Comparison of ENCODE assay signal across 14 cellular contexts in genomic region chr11:57468276-57468675, GRCh38. TPM values are rescaled to one million over a fixed set of nuclear protein-coding genes. Genes with fewer than 3 reads are reported as not detected.
DNase-seq lines count a peak whose midpoint lies in the region; ATAC-seq, FAIRE-seq and TF ChIP-seq lines count a peak whose summit lies in the region.
"Had no signal": no experiment of that assay in that cellular context is flagged by ENCODE, and none has a peak within 500 bp of the region (broad histone marks: within the 10 kb centered on the region; RNA-seq: fewer than 3 reads in every experiment).

No MANE protein-coding gene starts in this region.

- H2BK20ac ChIP-seq in IMR-90 (ENCODE audit: low read depth, low read length) = no peak overlapping the region

- no peak for TF ChIP-seq EP300 in K562 (IDR thresholded peaks at IDR 0.05; ENCODE audit: low read length)

- H3K9me1 ChIP-seq in IMR-90 (ENCODE audit: insufficient read depth, low read length) = no peaks in the 10 kb centered on the region
- H3K9me1 ChIP-seq in K562 (ENCODE audit: control insufficient read depth, insufficient read depth, low read length) = no peaks in the 10 kb centered on the region

- H3K18ac ChIP-seq in IMR-90 (ENCODE audit: low read depth, low read length) = no peak overlapping the region

- no peak overlapping the region for H2BK15ac ChIP-seq in IMR-90 (ENCODE audit: low read depth, low read length)

- no peaks in the 10 kb centered on the region for H3K79me2 ChIP-seq in K562 (ENCODE audit: control insufficient read depth, insufficient read depth, low read length)

- no peak for TF ChIP-seq POLR2A in IMR-90 (IDR thresholded peaks at IDR 0.05; ENCODE audit: low read depth, low read length)
- peak; percentile 23; the same call in 1 of the 2 replicates for TF ChIP-seq POLR2A in K562 (conservative IDR thresholded peaks at IDR 0.05)

- H3K23ac ChIP-seq in IMR-90 (ENCODE audit: low read depth, low read length) = no peak overlapping the region

- H3K4ac ChIP-seq in IMR-90 (ENCODE audit: low read depth, low read length) = no peak overlapping the region

- CTCF ChIA-PET in activated CD8-positive, alpha-beta T cell treated with anti-CD3 and anti-CD28 coated beads, Interleukin-2, amount 10 ng/mL, durations not matched to agents 7 days and 5 days (lab: Charles Lee) = interaction anchor here (0.9 to 1.1 kb wide), 2 partner anchors 10 to 12 kb away, joined by 3 to 8 read pairs; no protein-coding TSS in a partner anchor
- CTCF ChIA-PET in activated CD8-positive, alpha-beta T cell treated with anti-CD3 and anti-CD28 coated beads for 36 hours (lab: Charles Lee) = interaction anchor here (1.2 to 3.3 kb wide), 3 partner anchors 11 to 59 kb away, joined by 5 to 16 read pairs (median 11); no protein-coding TSS in a partner anchor
- CTCF ChIA-PET in CD8-positive, alpha-beta T cell (lab: Charles Lee) = interaction anchor here (0.9 to 8.6 kb wide), 2 partner anchors 11 to 13 kb away, joined by 4 to 102 read pairs; no protein-coding TSS in a partner anchor
- CTCF ChIA-PET in IMR-90 (lab: Yijun Ruan, JAX) = no interaction called here
- CTCF ChIA-PET in K562 (lab: Yijun Ruan, JAX; ENCODE audit: low intra/inter-chr PET ratio) = no interaction called here

- H4K5ac ChIP-seq in IMR-90 (ENCODE audit: low read depth, low read length) = no peak overlapping the region

- H3K14ac ChIP-seq in IMR-90 (replicated peaks; ENCODE audit: low read depth, low read length) = no peak overlapping the region

- no peak for TF ChIP-seq RAD21 in IMR-90 (IDR thresholded peaks at IDR 0.05; ENCODE audit: low read length)
- TF ChIP-seq RAD21 in K562 (CRISPR knock-in tag; conservative IDR thresholded peaks at IDR 0.05 in 1 of 2, IDR thresholded peaks at IDR 0.05 in 1 of 2) = no peak

- H3K4me1 ChIP-seq in CD8-positive, alpha-beta T cell (ENCODE audit: insufficient read depth, low read length) = no peaks in the 10 kb centered on the region
- H3K4me1 ChIP-seq in IMR-90 (ENCODE audit: control insufficient read depth, insufficient read depth, low read length) (no peaks in the 10 kb centered on the region), K562 (replicated peaks in 1 of 2; ENCODE audit: control insufficient read depth in 2 of 2, insufficient read depth in 2 of 2, low read length in 2 of 2) (peaks cover 7 to 19% of the 10 kb centered on the region in 2 experiments; a peak in 3 of 5 replicates)
- H3K4me1 ChIP-seq: HAP-1 had no signal

- H3K9ac ChIP-seq in IMR-90 (ENCODE audit: low read depth, low read length) (no peak overlapping the region), K562 (ENCODE audit: insufficient read depth in 1 of 2, low read depth in 2 of 2, low read length in 2 of 2) (no peak overlapping the region)
- H3K9ac ChIP-seq: GM23248 had no signal

- H3K27ac Mint-ChIP-seq in activated CD8-positive, alpha-beta T cell treated with anti-CD3 and anti-CD28 coated beads, Interleukin-2, amount 10 ng/mL, durations not matched to agents 7 days and 5 days = peak overlapping the region; percentile 5
- no peak overlapping the region for H3K27ac Mint-ChIP-seq in activated CD8-positive, alpha-beta T cell treated with anti-CD3 and anti-CD28 coated beads for 36 hours
- H3K27ac Mint-ChIP-seq in CD8-positive, alpha-beta T cell = peak overlapping the region; percentile 52
- no peak overlapping the region for H3K27ac Mint-ChIP-seq in chondrocyte (ENCODE audit: unreplicated experiment)
- H3K27ac Mint-ChIP-seq: CD14-positive monocyte, HFFc6 had no signal

- no peak overlapping the region for H3K56ac ChIP-seq in IMR-90 (ENCODE audit: extremely low read depth, insufficient read depth, low read length)

- WGBS in IMR-90 (ENCODE audit: extremely low coverage in 2 of 2, insufficient read length in 1 of 2), 2 experiments = 60% methylated on average over 1 of the region's 4 CpGs; no CpG with 5 or more reads in 1 of the 2 experiments
- 34% methylated on average over 4 of the region's 4 CpGs for WGBS in K562 (ENCODE audit: insufficient coverage, low coverage, missing lambda C conversion rate)

- H3K4me2 ChIP-seq in IMR-90 (ENCODE audit: low read depth, low read length) (no peak overlapping the region), K562 (ENCODE audit: insufficient read depth, low read length) (no peak overlapping the region)

- DNase-seq in activated CD8-positive, alpha-beta T cell treated with anti-CD3 and anti-CD28 coated beads, Interleukin-2, amount 10 ng/mL, durations not matched to agents 7 days and 5 days = no peak
- DNase-seq in activated CD8-positive, alpha-beta T cell treated with anti-CD3 and anti-CD28 coated beads for 36 hours = no peak
- DNase-seq in CD8-positive, alpha-beta T cell = no peak
- DNase-seq in IMR-90 = no peak
- no peak for DNase-seq in K562 (ENCODE audit: extremely low read depth in 1 of 4, low spot score in 3 of 4)
- DNase-seq in SW480 (ENCODE audit: low spot score) = no peak
- DNase-seq in chondrocyte (ENCODE audit: low spot score) = no peak
- DNase-seq: DMS 273 treated with DMSO at 0.1 percent for 48 hours, GM23248, HFFc6 had no signal

- no peak overlapping the region for H3K27ac ChIP-seq in CD8-positive, alpha-beta T cell (ENCODE audit: low read depth, low read length)
- H3K27ac ChIP-seq in IMR-90 (ENCODE audit: insufficient read depth, low read length) = no peak overlapping the region
- H3K27ac ChIP-seq in K562 (ENCODE audit: extremely low read depth, low read depth, low read length) = no peak overlapping the region
- H3K27ac ChIP-seq: 22Rv1, GM23248 had no signal

- in situ Hi-C loops in IMR-90 (cut with MboI; ENCODE audit: low sequenced_read_pairs) (no loop called here), K562 (cut with MboI) (no loop called here)

- no peak overlapping the region for H2AK9ac ChIP-seq in IMR-90 (replicated peaks; ENCODE audit: low read depth, low read length, poor library complexity)

- H3K4me1 Mint-ChIP-seq in activated CD8-positive, alpha-beta T cell treated with anti-CD3 and anti-CD28 coated beads, Interleukin-2, amount 10 ng/mL, durations not matched to agents 7 days and 5 days (ENCODE audit: low read depth) = peaks cover 6% of the 10 kb centered on the region
- peaks cover 3% of the 10 kb centered on the region for H3K4me1 Mint-ChIP-seq in activated CD8-positive, alpha-beta T cell treated with anti-CD3 and anti-CD28 coated beads for 36 hours (ENCODE audit: low read depth)
- peaks cover 4% of the 10 kb centered on the region for H3K4me1 Mint-ChIP-seq in CD8-positive, alpha-beta T cell (ENCODE audit: low read depth)
- no peaks in the 10 kb centered on the region for H3K4me1 Mint-ChIP-seq in chondrocyte (ENCODE audit: low read depth)

- no peak overlapping the region for H4K8ac ChIP-seq in IMR-90 (ENCODE audit: low read depth in 2 of 2, low read length in 2 of 2)

- H2AK5ac ChIP-seq in IMR-90 (ENCODE audit: low read depth, low read length) = no peak overlapping the region

- H3K9me3 ChIP-seq in CD8-positive, alpha-beta T cell (ENCODE audit: low read length) = no peaks in the 10 kb centered on the region
- no peaks in the 10 kb centered on the region for H3K9me3 ChIP-seq in IMR-90 (ENCODE audit: control insufficient read depth, insufficient read depth, low read length)
- H3K9me3 ChIP-seq in K562 (replicated peaks; ENCODE audit: control insufficient read depth, insufficient read depth, low read depth, low read length) = no peaks in the 10 kb centered on the region
- H3K9me3 ChIP-seq: HAP-1 had no signal

- H3K4me3 Mint-ChIP-seq in activated CD8-positive, alpha-beta T cell treated with anti-CD3 and anti-CD28 coated beads, Interleukin-2, amount 10 ng/mL, durations not matched to agents 7 days and 5 days = no peak overlapping the region
- H3K4me3 Mint-ChIP-seq in activated CD8-positive, alpha-beta T cell treated with anti-CD3 and anti-CD28 coated beads for 36 hours = no peak overlapping the region
- H3K4me3 Mint-ChIP-seq in CD8-positive, alpha-beta T cell = no peak overlapping the region
- H3K4me3 Mint-ChIP-seq in chondrocyte (ENCODE audit: unreplicated experiment) = no peak overlapping the region
- H3K4me3 Mint-ChIP-seq: CD14-positive monocyte, HFFc6 had no signal

- no peak overlapping the region for H4K91ac ChIP-seq in IMR-90 (ENCODE audit: insufficient read depth, low read depth, low read length)

- BruUV-seq in IMR-90 (replicated peaks; lab: Mats Ljungman, UMichigan) = no TSS peak
- BruUV-seq in K562 (replicated peaks; lab: Mats Ljungman, UMichigan) = no TSS peak

- H4K20me1 ChIP-seq in IMR-90 (ENCODE audit: insufficient read depth, low read length) (no peaks in the 10 kb centered on the region; the same call in 1 of the 2 replicates), K562 (replicated peaks; ENCODE audit: control insufficient read depth, insufficient read depth, low read length) (no peaks in the 10 kb centered on the region; the same call in 1 of the 2 replicates)

- no peak overlapping the region for H3K4me3 ChIP-seq in CD8-positive, alpha-beta T cell (ENCODE audit: low read depth, low read length)
- H3K4me3 ChIP-seq in IMR-90 (ENCODE audit: insufficient read depth, low read depth, low read length) = no peak overlapping the region
- H3K4me3 ChIP-seq in K562 = no peak overlapping the region
- H3K4me3 ChIP-seq: GM23248, HAP-1 had no signal

- no peaks in the 10 kb centered on the region for H3K27me3 ChIP-seq in CD8-positive, alpha-beta T cell (ENCODE audit: insufficient read depth, low read length)
- H3K27me3 ChIP-seq in IMR-90 (ENCODE audit: control insufficient read depth, insufficient read depth, low read length) (peaks cover 15% of the 10 kb centered on the region; the same call in 1 of the 2 replicates), K562 (ENCODE audit: control insufficient read depth in 2 of 2, insufficient read depth in 2 of 2, low read length in 2 of 2) (no peaks in the 10 kb centered on the region)

- H3K79me1 ChIP-seq in IMR-90 (ENCODE audit: low read depth in 1 of 2, low read length in 2 of 2) = no peaks in the 10 kb centered on the region

- ATAC-seq in activated CD8-positive, alpha-beta T cell treated with anti-CD3 and anti-CD28 coated beads, Interleukin-2, amount 10 ng/mL, durations not matched to agents 7 days and 5 days = no peak
- no peak for ATAC-seq in activated CD8-positive, alpha-beta T cell treated with anti-CD3 and anti-CD28 coated beads for 36 hours
- ATAC-seq in CD8-positive, alpha-beta T cell = no peak
- ATAC-seq in IMR-90 (ENCODE audit: low read depth) = no peak
- ATAC-seq in K562 = no peak
- no peak for ATAC-seq in HG03175 (IDR thresholded peaks at IDR 0.05; ENCODE audit: unreplicated experiment)

- intact Hi-C loops in activated CD8-positive, alpha-beta T cell treated with anti-CD3 and anti-CD28 coated beads for 36 hours (cut with micrococcal nuclease) = no loop called here
- intact Hi-C loops in CD8-positive, alpha-beta T cell (cut with DNase I, micrococcal nuclease) = no loop called here
- intact Hi-C loops in IMR-90 (cut with micrococcal nuclease) = no loop called here
- intact Hi-C loops in K562 (cut with micrococcal nuclease) = no loop called here

- dilution Hi-C loops in IMR-90 (cut with HindIII; ENCODE audit: low sequenced_read_pairs, unreplicated experiment) = no loop called here

- H2AFZ ChIP-seq in IMR-90 (replicated peaks; ENCODE audit: low read length, poor library complexity) (peak overlapping the region; percentile 1), K562 (ENCODE audit: low read depth, low read length) (no peak overlapping the region)
- H2AFZ ChIP-seq: GM23248 had no signal

- H3K27me3 Mint-ChIP-seq in activated CD8-positive, alpha-beta T cell treated with anti-CD3 and anti-CD28 coated beads, Interleukin-2, amount 10 ng/mL, durations not matched to agents 7 days and 5 days (ENCODE audit: low read depth) = peaks cover 2% of the 10 kb centered on the region
- peaks cover 1% of the 10 kb centered on the region for H3K27me3 Mint-ChIP-seq in activated CD8-positive, alpha-beta T cell treated with anti-CD3 and anti-CD28 coated beads for 36 hours
- H3K27me3 Mint-ChIP-seq in CD8-positive, alpha-beta T cell (ENCODE audit: low read depth) = no peaks in the 10 kb centered on the region
- peaks cover 18% of the 10 kb centered on the region for H3K27me3 Mint-ChIP-seq in chondrocyte (ENCODE audit: low read depth)

- TF ChIP-seq CTCF in activated CD8-positive, alpha-beta T cell treated with anti-CD3 and anti-CD28 coated beads for 36 hours (IDR thresholded peaks at IDR 0.05) = no peak
- TF ChIP-seq CTCF in CD8-positive, alpha-beta T cell (IDR thresholded peaks at IDR 0.05) = no peak
- TF ChIP-seq CTCF in IMR-90 (conservative IDR thresholded peaks at IDR 0.05; ENCODE audit: low read depth, low read length) (no peak), K562 (IDR thresholded peaks at IDR 0.05 in 2 of 3, conservative IDR thresholded peaks at IDR 0.05 in 1 of 3; ENCODE audit: insufficient read depth in 2 of 3, low read depth in 1 of 3, low read length in 3 of 3) (no peak), chondrocyte (IDR thresholded peaks at IDR 0.05) (no peak)

- no peak for FAIRE-seq in K562 (lab: Jason Lieb, UNC)

- no peaks in the 10 kb centered on the region for H3K36me3 Mint-ChIP-seq in activated CD8-positive, alpha-beta T cell treated with anti-CD3 and anti-CD28 coated beads, Interleukin-2, amount 10 ng/mL, durations not matched to agents 7 days and 5 days (ENCODE audit: low read depth)
- no peaks in the 10 kb centered on the region for H3K36me3 Mint-ChIP-seq in activated CD8-positive, alpha-beta T cell treated with anti-CD3 and anti-CD28 coated beads for 36 hours (ENCODE audit: low read depth)
- no peaks in the 10 kb centered on the region for H3K36me3 Mint-ChIP-seq in CD8-positive, alpha-beta T cell
- no peaks in the 10 kb centered on the region for H3K36me3 Mint-ChIP-seq in chondrocyte (ENCODE audit: low read depth)

- no peaks in the 10 kb centered on the region for H3K36me3 ChIP-seq in CD8-positive, alpha-beta T cell (ENCODE audit: insufficient read depth, low read length)
- H3K36me3 ChIP-seq in IMR-90 (ENCODE audit: control insufficient read depth, insufficient read depth, low read length) (no peaks in the 10 kb centered on the region), K562 (ENCODE audit: control insufficient read depth, insufficient read depth, low read length) (peaks cover 3% of the 10 kb centered on the region; the same call in 1 of the 3 replicates)

- H2BK5ac ChIP-seq in IMR-90 (ENCODE audit: low read depth, low read length, poor library complexity, severe bottlenecking) = no peak overlapping the region

- no peak overlapping the region for H2BK120ac ChIP-seq in IMR-90 (ENCODE audit: low read depth, low read length)

- H3K9me3 Mint-ChIP-seq in activated CD8-positive, alpha-beta T cell treated with anti-CD3 and anti-CD28 coated beads, Interleukin-2, amount 10 ng/mL, durations not matched to agents 7 days and 5 days (ENCODE audit: insufficient read depth) = no peaks in the 10 kb centered on the region
- no peaks in the 10 kb centered on the region for H3K9me3 Mint-ChIP-seq in activated CD8-positive, alpha-beta T cell treated with anti-CD3 and anti-CD28 coated beads for 36 hours
- H3K9me3 Mint-ChIP-seq in CD8-positive, alpha-beta T cell = no peaks in the 10 kb centered on the region
- H3K9me3 Mint-ChIP-seq in chondrocyte (ENCODE audit: low read depth) = no peaks in the 10 kb centered on the region
- H3K9me3 Mint-ChIP-seq: CD14-positive monocyte, HFFc6 had no signal

- POLR2A ChIA-PET in activated CD8-positive, alpha-beta T cell treated with anti-CD3 and anti-CD28 coated beads, Interleukin-2, amount 10 ng/mL, durations not matched to agents 7 days and 5 days (lab: Charles Lee) = no interaction called here
- POLR2A ChIA-PET in activated CD8-positive, alpha-beta T cell treated with anti-CD3 and anti-CD28 coated beads for 36 hours (lab: Charles Lee) = interaction anchor here (0.5 kb wide), 1 partner anchor 179 kb away, joined by 3 read pairs; no protein-coding TSS in a partner anchor
- POLR2A ChIA-PET in CD8-positive, alpha-beta T cell (lab: Charles Lee) = no interaction called here
- POLR2A ChIA-PET in IMR-90 (lab: Charles Lee; ENCODE audit: unreplicated experiment) = no interaction called here
- POLR2A ChIA-PET in K562 (lab: Yijun Ruan, JAX) = no interaction called here

RNA-seq across cellular contexts. Expression of gene RTN4RL2, which starts 7.9 kb away (rescaled TPM):
- under 1 TPM; 0.47 to 0.57 TPM for total RNA-seq in activated CD8-positive, alpha-beta T cell treated with anti-CD3 and anti-CD28 coated beads, Interleukin-2, amount 10 ng/mL, durations not matched to agents 7 days and 5 days
- total RNA-seq in activated CD8-positive, alpha-beta T cell treated with anti-CD3 and anti-CD28 coated beads for 36 hours = under 1 TPM; 0.23 to 0.27 TPM
- under 1 TPM; 0.16 to 0.31 TPM for total RNA-seq in CD8-positive, alpha-beta T cell
- total RNA-seq in IMR-90 (2012; rRNA removed) = not detected in 2 replicates
- 0.83 and 1.5 TPM in 2 replicates for polyA plus RNA-seq in IMR-90 (2012; rRNA removed)
- 1.2 and 2.7 TPM in 2 replicates for polyA plus RNA-seq in IMR-90 (2012; cell fraction: cytosol; rRNA removed)
- 0.52 and 0.96 TPM in 2 replicates for polyA plus RNA-seq in IMR-90 (2012; cell fraction: nucleus; rRNA removed; ENCODE audit: low replicate concordance)
- total RNA-seq in K562 (2011; cell fraction: chromatin; rRNA removed; ENCODE audit: low replicate concordance) = not detected in 2 replicates
- total RNA-seq in K562 (2011; cell fraction: nucleolus; rRNA removed) = 0.50 and 0.53 TPM in 2 replicates
- 0.46 and 1.2 TPM in 2 replicates for total RNA-seq in K562 (2011; cell fraction: nucleoplasm; rRNA removed)
- 0.29 TPM in 1 of 2 replicates, not detected in the other for total RNA-seq in K562 (2014; rRNA removed)
- total RNA-seq in K562 (2014; rRNA removed; fragmentation: Illumina TruSeq; extraction: Trizol) = not detected in 2 replicates
- total RNA-seq in K562 (2015; rRNA removed; fragmentation: Illumina TruSeq; extraction: Trizol) = 0.07 TPM in 1 of 2 replicates, not detected in the other
- 1.8 and 1.9 TPM in 2 replicates for total RNA-seq in K562 (2021)
- polyA plus RNA-seq in K562 (2011; rRNA removed) = 0.06 and 0.30 TPM in 2 replicates
- polyA plus RNA-seq in K562 (2011; cell fraction: cytosol; rRNA removed) = 0.07 and 0.21 TPM in 2 replicates
- polyA plus RNA-seq in K562 (2011; cell fraction: nucleus; rRNA removed) = 0.25 and 0.47 TPM in 2 replicates
- 1.5 and 5.3 TPM in 2 replicates for polyA plus RNA-seq in K562 (2012)
- polyA plus RNA-seq in K562 (2014; fragmentation: Illumina TruSeq; extraction: Trizol) = 0.34 and 1.1 TPM in 2 replicates
- polyA plus RNA-seq in K562 (2014; fragmentation: Nextera tagmentation; extraction: Ambion mirVana) = not detected
- 0.69 and 0.82 TPM in 2 replicates for polyA plus RNA-seq in K562 (2014; rRNA removed)
- not detected in 2 replicates for polyA minus RNA-seq in K562 (2011; rRNA and poly(A)+ RNA removed)
- not detected in 2 replicates for polyA minus RNA-seq in K562 (2011; cell fraction: cytosol; rRNA and poly(A)+ RNA removed)
- 0.54 TPM in 1 of 2 replicates, not detected in the other for polyA minus RNA-seq in K562 (2011; cell fraction: nucleus; rRNA and poly(A)+ RNA removed)
- 0.31 to 0.57 TPM in 2 of 3 replicates, not detected in the other for total RNA-seq in chondrocyte

RNA-seq across cellular contexts. Expression of gene SLC43A3, which starts 41.4 kb away (rescaled TPM):
- total RNA-seq in activated CD8-positive, alpha-beta T cell treated with anti-CD3 and anti-CD28 coated beads, Interleukin-2, amount 10 ng/mL, durations not matched to agents 7 days and 5 days = 100 to 1,000 TPM; 103 to 120 TPM
- 100 to 1,000 TPM; 294 to 300 TPM for total RNA-seq in activated CD8-positive, alpha-beta T cell treated with anti-CD3 and anti-CD28 coated beads for 36 hours
- 10 to 100 TPM in 1 of 2 experiments, 1 to 10 TPM in 1; 9.3 to 11.3 TPM for total RNA-seq in CD8-positive, alpha-beta T cell
- total RNA-seq in IMR-90 (2012; rRNA removed) (10.6 and 12.7 TPM in 2 replicates), K562 (2014; rRNA removed) (98.9 and 141 TPM in 2 replicates), K562 (2014; rRNA removed; fragmentation: Illumina TruSeq; extraction: Trizol) (120 and 132 TPM in 2 replicates), K562 (2015; rRNA removed; fragmentation: Illumina TruSeq; extraction: Trizol) (135 and 143 TPM in 2 replicates), K562 (2021) (254 and 257 TPM in 2 replicates), chondrocyte (10.8 to 12.6 TPM (median 12.4 TPM) in 3 replicates)
- polyA plus RNA-seq in IMR-90 (2012; rRNA removed) (21.1 and 22.0 TPM in 2 replicates), K562 (2011; rRNA removed) (141 and 235 TPM in 2 replicates), K562 (2014; fragmentation: Illumina TruSeq; extraction: Trizol) (244 and 281 TPM in 2 replicates), K562 (2014; fragmentation: Nextera tagmentation; extraction: Ambion mirVana) (100 to 1,000 TPM in 1 of 2 experiments, 10 to 100 TPM in 1; 63.7 to 216 TPM), K562 (2014; rRNA removed) (139 and 160 TPM in 2 replicates)
- 10.0 and 16.3 TPM in 2 replicates for polyA plus RNA-seq in IMR-90 (2012; cell fraction: cytosol; rRNA removed)
- 19.7 and 20.5 TPM in 2 replicates for polyA plus RNA-seq in IMR-90 (2012; cell fraction: nucleus; rRNA removed; ENCODE audit: low replicate concordance)
- 241 and 427 TPM in 2 replicates for total RNA-seq in K562 (2011; cell fraction: chromatin; rRNA removed; ENCODE audit: low replicate concordance)
- 393 and 402 TPM in 2 replicates for total RNA-seq in K562 (2011; cell fraction: nucleolus; rRNA removed)
- 340 and 369 TPM in 2 replicates for total RNA-seq in K562 (2011; cell fraction: nucleoplasm; rRNA removed)
- polyA plus RNA-seq in K562 (2011; cell fraction: cytosol; rRNA removed) = 358 and 452 TPM in 2 replicates
- polyA plus RNA-seq in K562 (2011; cell fraction: nucleus; rRNA removed) = 327 and 364 TPM in 2 replicates
- polyA plus RNA-seq in K562 (2012) = 192 and 193 TPM in 2 replicates
- polyA minus RNA-seq in K562 (2011; rRNA and poly(A)+ RNA removed) = 162 and 237 TPM in 2 replicates
- polyA minus RNA-seq in K562 (2011; cell fraction: cytosol; rRNA and poly(A)+ RNA removed) = 86.6 and 143 TPM in 2 replicates
- polyA minus RNA-seq in K562 (2011; cell fraction: nucleus; rRNA and poly(A)+ RNA removed) = 116 and 125 TPM in 2 replicates

RNA-seq across cellular contexts. Expression of gene SLC43A1, which starts 47.2 kb away (rescaled TPM):
- total RNA-seq in activated CD8-positive, alpha-beta T cell treated with anti-CD3 and anti-CD28 coated beads, Interleukin-2, amount 10 ng/mL, durations not matched to agents 7 days and 5 days = 10 to 100 TPM; 26.4 to 28.4 TPM
- 10 to 100 TPM; 32.1 to 34.0 TPM for total RNA-seq in activated CD8-positive, alpha-beta T cell treated with anti-CD3 and anti-CD28 coated beads for 36 hours
- 1 to 10 TPM; 4.4 to 7.5 TPM for total RNA-seq in CD8-positive, alpha-beta T cell
- total RNA-seq in IMR-90 (2012; rRNA removed) (8.6 and 10.0 TPM in 2 replicates), K562 (2014; rRNA removed) (32.0 and 36.4 TPM in 2 replicates), K562 (2014; rRNA removed; fragmentation: Illumina TruSeq; extraction: Trizol) (14.8 and 17.3 TPM in 2 replicates), K562 (2015; rRNA removed; fragmentation: Illumina TruSeq; extraction: Trizol) (16.1 and 17.8 TPM in 2 replicates), K562 (2021) (41.8 and 42.9 TPM in 2 replicates), chondrocyte (5.2 to 5.6 TPM (median 5.3 TPM) in 3 replicates)
- polyA plus RNA-seq in IMR-90 (2012; rRNA removed) (15.9 and 17.0 TPM in 2 replicates), K562 (2011; rRNA removed) (24.6 and 30.6 TPM in 2 replicates), K562 (2014; fragmentation: Illumina TruSeq; extraction: Trizol) (33.4 and 37.3 TPM in 2 replicates), K562 (2014; fragmentation: Nextera tagmentation; extraction: Ambion mirVana) (1 to 10 TPM; 2.6 to 3.8 TPM), K562 (2014; rRNA removed) (29.9 and 30.6 TPM in 2 replicates)
- 8.6 and 18.4 TPM in 2 replicates for polyA plus RNA-seq in IMR-90 (2012; cell fraction: cytosol; rRNA removed)
- polyA plus RNA-seq in IMR-90 (2012; cell fraction: nucleus; rRNA removed; ENCODE audit: low replicate concordance) = 34.7 and 55.4 TPM in 2 replicates
- total RNA-seq in K562 (2011; cell fraction: chromatin; rRNA removed; ENCODE audit: low replicate concordance) = 70.0 and 187 TPM in 2 replicates
- 140 and 142 TPM in 2 replicates for total RNA-seq in K562 (2011; cell fraction: nucleolus; rRNA removed)
- 97.5 and 106 TPM in 2 replicates for total RNA-seq in K562 (2011; cell fraction: nucleoplasm; rRNA removed)
- polyA plus RNA-seq in K562 (2011; cell fraction: cytosol; rRNA removed) = 32.9 and 51.5 TPM in 2 replicates
- polyA plus RNA-seq in K562 (2011; cell fraction: nucleus; rRNA removed) = 72.6 and 94.2 TPM in 2 replicates
- polyA plus RNA-seq in K562 (2012) = 24.9 and 86.3 TPM in 2 replicates
- polyA minus RNA-seq in K562 (2011; rRNA and poly(A)+ RNA removed) = 23.7 and 32.9 TPM in 2 replicates
- 24.3 and 29.1 TPM in 2 replicates for polyA minus RNA-seq in K562 (2011; cell fraction: cytosol; rRNA and poly(A)+ RNA removed)
- polyA minus RNA-seq in K562 (2011; cell fraction: nucleus; rRNA and poly(A)+ RNA removed) = 38.5 and 48.2 TPM in 2 replicates

Comparison
In these comparisons a context has a peak if more than half of its experiments do, and no peak if none do; other contexts are left out.
1. H3K27ac Mint-ChIP-seq: peak in activated CD8-positive, alpha-beta T cell treated with anti-CD3 and anti-CD28 coated beads, Interleukin-2, amount 10 ng/mL, durations not matched to agents 7 days and 5 days (single experiment) and CD8-positive, alpha-beta T cell (single experiment); none in activated CD8-positive, alpha-beta T cell treated with anti-CD3 and anti-CD28 coated beads for 36 hours (single experiment) and chondrocyte (single experiment).
2. CTCF ChIA-PET loops: an anchor here in activated CD8-positive, alpha-beta T cell treated with anti-CD3 and anti-CD28 coated beads, Interleukin-2, amount 10 ng/mL, durations not matched to agents 7 days and 5 days (0.9 to 1.1 kb wide), activated CD8-positive, alpha-beta T cell treated with anti-CD3 and anti-CD28 coated beads for 36 hours (1.2 to 3.3 kb wide) and CD8-positive, alpha-beta T cell (0.9 to 8.6 kb wide); none called in IMR-90 and K562.